ENCODE assay signal across 18 cellular contexts in genomic region chr11:133388975-133389568, GRCh38.
"Had no signal": no experiment of that assay in that cellular context is flagged by ENCODE, and none has a peak within 500 bp of the region (broad histone marks: within the 10 kb centered on the region; RNA-seq: fewer than 3 reads in every experiment).

No MANE protein-coding gene starts in this region.

- ATAC-seq: activated CD4-positive, alpha-beta T cell treated with anti-CD3 and anti-CD28 coated beads for 36 hours; activated CD8-positive, alpha-beta memory T cell treated with anti-CD3 and anti-CD28 coated beads, Interleukin-2, amount 10 ng/mL, durations not matched to agents 7 days and 5 days; activated T-helper 17 cell treated with anti-CD3 and anti-CD28 coated beads, Interleukin-2, amount 50 U/mL, for 72 hours; natural killer cell; sciatic nerve; stimulated activated effector memory CD8-positive, alpha-beta T cell treated with anti-CD3 and anti-CD28 coated beads, Interleukin-12 subunit alpha, Interleukin-12 subunit beta, amount 100 ng/mL, for 72 hours; WTC11 had no signal

- H3K9me3 ChIP-seq: testis had no signal

- H3K27ac ChIP-seq: cardiac muscle cell, testis had no signal

- H3K36me3 ChIP-seq: cardiac muscle cell had no signal

- H3K4me3 ChIP-seq: cardiac muscle cell, smooth muscle cell, testis had no signal

- DNase-seq: activated CD4-positive, alpha-beta memory T cell treated with anti-CD3 and anti-CD28 coated beads, Interleukin-2, amount 10 ng/mL, durations not matched to agents 7 days and 5 days; activated CD4-positive, alpha-beta T cell treated with anti-CD3 and anti-CD28 coated beads for 36 hours; activated CD8-positive, alpha-beta memory T cell treated with anti-CD3 and anti-CD28 coated beads, Interleukin-2, amount 10 ng/mL, durations not matched to agents 7 days and 5 days; activated naive CD4-positive, alpha-beta T cell treated with Interleukin-2 at 50 U/mL for 16 hours; activated naive CD8-positive, alpha-beta T cell treated with anti-CD3 and anti-CD28 coated beads, Interleukin-2, amount 10 ng/mL, durations not matched to agents 7 days and 5 days; activated T-cell treated with anti-CD3 and anti-CD28 coated beads, Interleukin-2, amount 50 U/mL, for 1 hour; amygdala; effector memory CD4-positive, alpha-beta T cell; mesenchymal stem cell; natural killer cell; stimulated activated CD4-positive, alpha-beta T cell treated with anti-CD3 and anti-CD28 coated beads, Interleukin-4, amount 100 ng/mL, for 1 hour; testis had no signal

- H3K27me3 ChIP-seq: cardiac muscle cell, testis had no signal

- H3K4me1 ChIP-seq: testis had no signal
